In the genomic region with DNA sequence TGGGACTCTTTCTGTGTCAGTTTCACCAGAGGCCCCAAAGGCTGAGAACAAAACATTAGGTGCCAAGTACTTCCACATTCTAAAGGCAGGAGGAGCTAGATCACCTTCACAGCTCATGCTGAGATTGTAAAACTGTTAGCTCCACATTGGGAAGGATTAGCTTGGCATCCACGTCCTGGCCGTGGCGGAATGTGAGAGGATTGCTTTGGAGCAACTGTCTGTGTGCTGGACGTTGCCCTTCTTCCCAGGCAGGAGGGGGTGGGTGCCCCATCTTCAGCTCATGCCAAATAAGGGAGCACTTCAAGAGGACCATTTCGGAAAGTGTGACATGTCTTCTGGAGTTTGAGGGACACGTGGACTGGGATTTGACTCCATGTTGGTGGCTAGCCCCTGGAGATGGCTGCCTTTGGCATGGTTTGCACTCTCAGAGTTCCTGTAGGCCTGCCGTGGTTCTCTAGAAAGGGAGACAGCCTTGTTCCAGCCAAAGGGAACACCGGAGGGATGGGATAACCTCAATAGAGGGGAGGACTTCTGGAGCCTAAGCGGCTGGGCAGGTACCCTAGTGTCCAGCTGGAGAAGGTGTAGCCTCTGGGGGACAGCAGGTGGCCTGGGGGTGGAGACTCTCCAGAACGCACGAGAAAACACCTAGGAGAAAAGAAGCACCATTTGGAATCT, we compare ENCODE assay signal across 8 cellular contexts. TPM values are rescaled to one million over a fixed set of nuclear protein-coding genes. Genes with fewer than 3 reads are reported as not detected.
DNase-seq lines count a peak whose midpoint lies in the region; FAIRE-seq and TF ChIP-seq lines count a peak whose summit lies in the region.

No MANE protein-coding gene starts in this region.

- DNase-seq in OCI-M1 (lab: John Stamatoyannopoulos, UW): peak; percentile 44
- DNase-seq in fibroblast of the aortic adventitia (ENCODE audit: low read depth): peak; percentile 34
- no peak for DNase-seq in NCI-H1436 treated with DMSO at 0.1 percent for 48 hours (lab: John Stamatoyannopoulos, UW)
- DNase-seq in activated CD4-positive, alpha-beta T cell treated with anti-CD3 and anti-CD28 coated beads, Interleukin-2, amount 50 U/mL, for 4 hours: no peak
- no peak for DNase-seq in frontal cortex (ENCODE audit: low spot score in 2 of 2)
- no peak for DNase-seq in activated CD4-positive, alpha-beta T cell treated with anti-CD3 and anti-CD28 coated beads, Interleukin-2, amount 10 ng/mL, durations not matched to agents 7 days and 5 days

- TF ChIP-seq CTCF in 22Rv1 (IDR thresholded peaks at IDR 0.05): peak; percentile 49
- peak; percentile 41; the same call in 1 of the 2 replicates for TF ChIP-seq CTCF in GM12875 (IDR thresholded peaks at IDR 0.05; ENCODE audit: borderline replicate concordance, insufficient read depth, low read depth, low read length)
- peak; percentile 44 for TF ChIP-seq CTCF in fibroblast of the aortic adventitia (IDR thresholded peaks at IDR 0.05; ENCODE audit: insufficient read depth, low read length)

- no peaks in the 10 kb centered on the region for H3K27me3 Mint-ChIP-seq in activated CD4-positive, alpha-beta T cell treated with anti-CD3 and anti-CD28 coated beads, Interleukin-2, amount 10 ng/mL, durations not matched to agents 7 days and 5 days

- FAIRE-seq in frontal cortex (lab: Jason Lieb, UNC): no peak

- H3K27ac ChIP-seq in 22Rv1: no peak overlapping the region

- H3K4me1 Mint-ChIP-seq in activated CD4-positive, alpha-beta T cell treated with anti-CD3 and anti-CD28 coated beads, Interleukin-2, amount 10 ng/mL, durations not matched to agents 7 days and 5 days: no peaks in the 10 kb centered on the region

- H3K36me3 Mint-ChIP-seq in activated CD4-positive, alpha-beta T cell treated with anti-CD3 and anti-CD28 coated beads, Interleukin-2, amount 10 ng/mL, durations not matched to agents 7 days and 5 days (ENCODE audit: low read depth): no peaks in the 10 kb centered on the region

- H3K9me3 Mint-ChIP-seq in activated CD4-positive, alpha-beta T cell treated with anti-CD3 and anti-CD28 coated beads, Interleukin-2, amount 10 ng/mL, durations not matched to agents 7 days and 5 days: no peaks in the 10 kb centered on the region

- CTCF ChIA-PET in activated CD4-positive, alpha-beta T cell treated with anti-CD3 and anti-CD28 coated beads, Interleukin-2, amount 10 ng/mL, durations not matched to agents 7 days and 5 days (lab: Charles Lee): no interaction called here

- no peak overlapping the region for H3K4me3 Mint-ChIP-seq in activated CD4-positive, alpha-beta T cell treated with anti-CD3 and anti-CD28 coated beads, Interleukin-2, amount 10 ng/mL, durations not matched to agents 7 days and 5 days

- H3K27ac Mint-ChIP-seq in activated CD4-positive, alpha-beta T cell treated with anti-CD3 and anti-CD28 coated beads, Interleukin-2, amount 10 ng/mL, durations not matched to agents 7 days and 5 days: no peak overlapping the region

- H3K4me3 ChIP-seq in GM12875 (ENCODE audit: low read depth, low read length): no peak overlapping the region
- no peak overlapping the region for H3K4me3 ChIP-seq in fibroblast of the aortic adventitia (ENCODE audit: low read depth, low read length)

- POLR2A ChIA-PET in activated CD4-positive, alpha-beta T cell treated with anti-CD3 and anti-CD28 coated beads, Interleukin-2, amount 10 ng/mL, durations not matched to agents 7 days and 5 days (lab: Charles Lee): no interaction called here

RNA-seq across cellular contexts. Expression of a gene that starts 19.9 kb away (rescaled TPM):
- 8.4 and 9.6 TPM in 2 replicates for total RNA-seq in fibroblast of the aortic adventitia (ENCODE audit: low replicate concordance)
- total RNA-seq in frontal cortex: 15.1 TPM
- 1 to 10 TPM; 4.0 to 7.8 TPM for total RNA-seq in activated CD4-positive, alpha-beta T cell treated with anti-CD3 and anti-CD28 coated beads, Interleukin-2, amount 10 ng/mL, durations not matched to agents 7 days and 5 days

RNA-seq across cellular contexts. Expression of a gene that starts 38.5 kb away (rescaled TPM):
- total RNA-seq in fibroblast of the aortic adventitia (ENCODE audit: low replicate concordance) (58.5 and 93.7 TPM in 2 replicates), frontal cortex (50.1 TPM)
- 100 to 1,000 TPM; 121 to 130 TPM for total RNA-seq in activated CD4-positive, alpha-beta T cell treated with anti-CD3 and anti-CD28 coated beads, Interleukin-2, amount 10 ng/mL, durations not matched to agents 7 days and 5 days

Comparison
In these comparisons a context has a peak if more than half of its experiments do, and no peak if none do; other contexts are left out.
1. DNase-seq: peak in OCI-M1 (single experiment) and fibroblast of the aortic adventitia (single experiment); none in NCI-H1436 treated with DMSO at 0.1 percent for 48 hours (single experiment), activated CD4-positive, alpha-beta T cell treated with anti-CD3 and anti-CD28 coated beads, Interleukin-2, amount 50 U/mL, for 4 hours (0 of 2), frontal cortex (0 of 2) and activated CD4-positive, alpha-beta T cell treated with anti-CD3 and anti-CD28 coated beads, Interleukin-2, amount 10 ng/mL, durations not matched to agents 7 days and 5 days (single experiment).
2. Peak in every context shown above with its lines, with median percentiles within 50 percentile points of each other: CTCF ChIP-seq.